Comparison of ENCODE assay signal across 1 cellular context in the genomic region with DNA sequence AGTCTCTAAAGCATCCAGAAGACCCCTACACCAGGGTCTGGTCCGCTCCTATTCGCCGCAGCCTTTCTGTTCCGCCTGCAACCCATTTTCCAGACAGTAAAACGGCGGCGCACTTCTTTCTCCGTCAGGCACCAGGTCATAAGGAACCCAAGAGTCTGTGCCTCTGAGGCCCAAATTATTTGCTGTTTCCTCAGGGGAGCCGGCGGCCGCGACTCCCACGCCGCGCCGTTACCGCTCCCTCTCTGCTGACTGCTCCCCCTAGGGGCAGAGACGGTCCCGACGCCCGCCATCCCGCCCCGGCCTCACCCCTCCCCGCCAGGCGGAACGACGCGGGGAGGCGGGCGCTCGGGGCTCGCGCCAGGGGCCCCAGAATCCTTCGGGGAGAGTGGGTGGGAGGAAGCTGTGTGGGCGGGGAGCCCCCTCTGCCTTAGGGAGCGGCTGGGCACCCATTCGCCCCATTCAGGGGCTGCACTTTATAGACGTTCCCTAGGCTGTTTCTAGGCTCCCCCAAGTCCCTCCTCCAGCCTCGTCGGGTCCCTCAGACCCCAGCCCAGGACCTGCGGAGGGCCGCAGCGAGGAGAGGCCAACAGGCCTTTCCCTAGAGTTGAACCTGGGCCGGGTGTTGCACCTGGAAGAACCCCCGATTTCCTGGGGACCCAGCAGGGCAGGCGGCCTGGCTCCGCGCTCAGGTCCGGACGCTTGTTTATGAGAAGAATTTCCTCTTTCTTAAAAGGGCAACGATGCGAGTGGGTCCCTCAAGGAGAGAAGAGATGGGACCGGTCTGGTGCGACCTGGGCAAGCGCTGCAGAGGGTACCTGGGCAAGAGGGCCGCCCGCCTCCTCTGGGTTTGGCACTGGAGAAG.
A peak's percentile ranks its signal among the peaks of the same experiment; 100 is the strongest.
TF ChIP-seq lines count a peak whose summit lies in the region.

No MANE protein-coding gene starts in this region.

TF ChIP-seq in GM23338, 12 proteins besides CTCF, POLR2A, EP300 and RAD21:
- TF ChIP-seq POLR2AphosphoS5 (IDR thresholded peaks at IDR 0.05; ENCODE audit: low read depth): peak; percentile 47; the same call in 1 of the 2 replicates
- no peak for TF ChIP-seq NANOG (IDR thresholded peaks at IDR 0.05; ENCODE audit: borderline replicate concordance)
- TF ChIP-seq, protein P1, sequence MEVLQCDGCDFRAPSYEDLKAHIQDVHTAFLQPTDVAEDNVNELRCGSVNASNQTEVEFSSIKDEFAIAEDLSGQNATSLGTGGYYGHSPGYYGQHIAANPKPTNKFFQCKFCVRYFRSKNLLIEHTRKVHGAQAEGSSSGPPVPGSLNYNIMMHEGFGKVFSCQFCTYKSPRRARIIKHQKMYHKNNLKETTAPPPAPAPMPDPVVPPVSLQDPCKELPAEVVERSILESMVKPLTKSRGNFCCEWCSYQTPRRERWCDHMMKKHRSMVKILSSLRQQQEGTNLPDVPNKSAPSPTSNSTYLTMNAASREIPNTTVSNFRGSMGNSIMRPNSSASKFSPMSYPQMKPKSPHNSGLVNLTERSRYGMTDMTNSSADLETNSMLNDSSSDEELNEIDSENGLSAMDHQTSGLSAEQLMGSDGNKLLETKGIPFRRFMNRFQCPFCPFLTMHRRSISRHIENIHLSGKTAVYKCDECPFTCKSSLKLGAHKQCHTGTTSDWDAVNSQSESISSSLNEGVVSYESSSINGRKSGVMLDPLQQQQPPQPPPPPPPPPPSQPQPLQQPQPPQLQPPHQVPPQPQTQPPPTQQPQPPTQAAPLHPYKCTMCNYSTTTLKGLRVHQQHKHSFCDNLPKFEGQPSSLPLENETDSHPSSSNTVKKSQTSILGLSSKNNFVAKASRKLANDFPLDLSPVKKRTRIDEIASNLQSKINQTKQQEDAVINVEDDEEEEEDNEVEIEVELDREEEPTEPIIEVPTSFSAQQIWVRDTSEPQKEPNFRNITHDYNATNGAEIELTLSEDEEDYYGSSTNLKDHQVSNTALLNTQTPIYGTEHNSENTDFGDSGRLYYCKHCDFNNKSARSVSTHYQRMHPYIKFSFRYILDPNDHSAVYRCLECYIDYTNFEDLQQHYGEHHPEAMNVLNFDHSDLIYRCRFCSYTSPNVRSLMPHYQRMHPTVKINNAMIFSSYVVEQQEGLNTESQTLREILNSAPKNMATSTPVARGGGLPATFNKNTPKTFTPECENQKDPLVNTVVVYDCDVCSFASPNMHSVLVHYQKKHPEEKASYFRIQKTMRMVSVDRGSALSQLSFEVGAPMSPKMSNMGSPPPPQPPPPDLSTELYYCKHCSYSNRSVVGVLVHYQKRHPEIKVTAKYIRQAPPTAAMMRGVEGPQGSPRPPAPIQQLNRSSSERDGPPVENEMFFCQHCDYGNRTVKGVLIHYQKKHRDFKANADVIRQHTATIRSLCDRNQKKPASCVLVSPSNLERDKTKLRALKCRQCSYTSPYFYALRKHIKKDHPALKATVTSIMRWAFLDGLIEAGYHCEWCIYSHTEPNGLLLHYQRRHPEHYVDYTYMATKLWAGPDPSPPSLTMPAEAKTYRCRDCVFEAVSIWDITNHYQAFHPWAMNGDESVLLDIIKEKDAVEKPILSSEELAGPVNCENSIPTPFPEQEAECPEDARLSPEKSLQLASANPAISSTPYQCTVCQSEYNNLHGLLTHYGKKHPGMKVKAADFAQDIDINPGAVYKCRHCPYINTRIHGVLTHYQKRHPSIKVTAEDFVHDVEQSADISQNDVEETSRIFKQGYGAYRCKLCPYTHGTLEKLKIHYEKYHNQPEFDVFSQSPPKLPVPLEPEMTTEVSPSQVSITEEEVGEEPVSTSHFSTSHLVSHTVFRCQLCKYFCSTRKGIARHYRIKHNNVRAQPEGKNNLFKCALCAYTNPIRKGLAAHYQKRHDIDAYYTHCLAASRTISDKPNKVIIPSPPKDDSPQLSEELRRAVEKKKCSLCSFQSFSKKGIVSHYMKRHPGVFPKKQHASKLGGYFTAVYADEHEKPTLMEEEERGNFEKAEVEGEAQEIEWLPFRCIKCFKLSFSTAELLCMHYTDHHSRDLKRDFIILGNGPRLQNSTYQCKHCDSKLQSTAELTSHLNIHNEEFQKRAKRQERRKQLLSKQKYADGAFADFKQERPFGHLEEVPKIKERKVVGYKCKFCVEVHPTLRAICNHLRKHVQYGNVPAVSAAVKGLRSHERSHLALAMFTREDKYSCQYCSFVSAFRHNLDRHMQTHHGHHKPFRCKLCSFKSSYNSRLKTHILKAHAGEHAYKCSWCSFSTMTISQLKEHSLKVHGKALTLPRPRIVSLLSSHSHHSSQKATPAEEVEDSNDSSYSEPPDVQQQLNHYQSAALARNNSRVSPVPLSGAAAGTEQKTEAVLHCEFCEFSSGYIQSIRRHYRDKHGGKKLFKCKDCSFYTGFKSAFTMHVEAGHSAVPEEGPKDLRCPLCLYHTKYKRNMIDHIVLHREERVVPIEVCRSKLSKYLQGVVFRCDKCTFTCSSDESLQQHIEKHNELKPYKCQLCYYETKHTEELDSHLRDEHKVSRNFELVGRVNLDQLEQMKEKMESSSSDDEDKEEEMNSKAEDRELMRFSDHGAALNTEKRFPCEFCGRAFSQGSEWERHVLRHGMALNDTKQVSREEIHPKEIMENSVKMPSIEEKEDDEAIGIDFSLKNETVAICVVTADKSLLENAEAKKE (CRISPR knock-in tag; IDR thresholded peaks at IDR 0.05): no peak
- peak; percentile 97 for TF ChIP-seq JUNB (IDR thresholded peaks at IDR 0.05; ENCODE audit: unreplicated experiment)
- TF ChIP-seq CREB1 (CRISPR knock-in tag; IDR thresholded peaks at IDR 0.05; ENCODE audit: low read depth): peak; percentile 59; the same call in 1 of the 2 replicates
TF ChIP-seq in GM23338: peak in this region for 3.
